Comparison of ENCODE assay signal across 1 cellular context in the genomic region with DNA sequence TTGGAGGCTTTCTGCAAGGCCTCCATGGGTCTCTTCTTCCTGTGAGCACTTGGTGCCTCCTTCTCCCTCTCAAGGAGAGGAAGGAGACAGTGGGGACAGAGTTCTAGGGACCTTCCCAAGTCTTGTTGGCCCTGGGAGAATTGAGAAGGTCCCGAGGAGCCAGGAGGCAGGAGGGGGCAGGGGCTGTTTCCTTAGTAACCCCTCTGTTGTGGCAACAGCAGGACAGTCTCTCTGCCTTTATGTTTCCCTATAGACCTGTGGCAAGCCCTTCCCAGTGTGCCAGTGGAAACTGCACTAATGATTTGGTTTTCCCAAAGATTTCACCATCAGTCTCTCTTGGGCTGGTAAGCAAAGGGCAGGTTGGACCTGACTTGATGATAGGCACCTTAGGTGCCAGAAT.
TF ChIP-seq lines count a peak whose summit lies in the region.

No MANE protein-coding gene starts in this region.

TF ChIP-seq in GM23338, 12 proteins besides CTCF, POLR2A, EP300 and RAD21:
- TF ChIP-seq, protein P1, sequence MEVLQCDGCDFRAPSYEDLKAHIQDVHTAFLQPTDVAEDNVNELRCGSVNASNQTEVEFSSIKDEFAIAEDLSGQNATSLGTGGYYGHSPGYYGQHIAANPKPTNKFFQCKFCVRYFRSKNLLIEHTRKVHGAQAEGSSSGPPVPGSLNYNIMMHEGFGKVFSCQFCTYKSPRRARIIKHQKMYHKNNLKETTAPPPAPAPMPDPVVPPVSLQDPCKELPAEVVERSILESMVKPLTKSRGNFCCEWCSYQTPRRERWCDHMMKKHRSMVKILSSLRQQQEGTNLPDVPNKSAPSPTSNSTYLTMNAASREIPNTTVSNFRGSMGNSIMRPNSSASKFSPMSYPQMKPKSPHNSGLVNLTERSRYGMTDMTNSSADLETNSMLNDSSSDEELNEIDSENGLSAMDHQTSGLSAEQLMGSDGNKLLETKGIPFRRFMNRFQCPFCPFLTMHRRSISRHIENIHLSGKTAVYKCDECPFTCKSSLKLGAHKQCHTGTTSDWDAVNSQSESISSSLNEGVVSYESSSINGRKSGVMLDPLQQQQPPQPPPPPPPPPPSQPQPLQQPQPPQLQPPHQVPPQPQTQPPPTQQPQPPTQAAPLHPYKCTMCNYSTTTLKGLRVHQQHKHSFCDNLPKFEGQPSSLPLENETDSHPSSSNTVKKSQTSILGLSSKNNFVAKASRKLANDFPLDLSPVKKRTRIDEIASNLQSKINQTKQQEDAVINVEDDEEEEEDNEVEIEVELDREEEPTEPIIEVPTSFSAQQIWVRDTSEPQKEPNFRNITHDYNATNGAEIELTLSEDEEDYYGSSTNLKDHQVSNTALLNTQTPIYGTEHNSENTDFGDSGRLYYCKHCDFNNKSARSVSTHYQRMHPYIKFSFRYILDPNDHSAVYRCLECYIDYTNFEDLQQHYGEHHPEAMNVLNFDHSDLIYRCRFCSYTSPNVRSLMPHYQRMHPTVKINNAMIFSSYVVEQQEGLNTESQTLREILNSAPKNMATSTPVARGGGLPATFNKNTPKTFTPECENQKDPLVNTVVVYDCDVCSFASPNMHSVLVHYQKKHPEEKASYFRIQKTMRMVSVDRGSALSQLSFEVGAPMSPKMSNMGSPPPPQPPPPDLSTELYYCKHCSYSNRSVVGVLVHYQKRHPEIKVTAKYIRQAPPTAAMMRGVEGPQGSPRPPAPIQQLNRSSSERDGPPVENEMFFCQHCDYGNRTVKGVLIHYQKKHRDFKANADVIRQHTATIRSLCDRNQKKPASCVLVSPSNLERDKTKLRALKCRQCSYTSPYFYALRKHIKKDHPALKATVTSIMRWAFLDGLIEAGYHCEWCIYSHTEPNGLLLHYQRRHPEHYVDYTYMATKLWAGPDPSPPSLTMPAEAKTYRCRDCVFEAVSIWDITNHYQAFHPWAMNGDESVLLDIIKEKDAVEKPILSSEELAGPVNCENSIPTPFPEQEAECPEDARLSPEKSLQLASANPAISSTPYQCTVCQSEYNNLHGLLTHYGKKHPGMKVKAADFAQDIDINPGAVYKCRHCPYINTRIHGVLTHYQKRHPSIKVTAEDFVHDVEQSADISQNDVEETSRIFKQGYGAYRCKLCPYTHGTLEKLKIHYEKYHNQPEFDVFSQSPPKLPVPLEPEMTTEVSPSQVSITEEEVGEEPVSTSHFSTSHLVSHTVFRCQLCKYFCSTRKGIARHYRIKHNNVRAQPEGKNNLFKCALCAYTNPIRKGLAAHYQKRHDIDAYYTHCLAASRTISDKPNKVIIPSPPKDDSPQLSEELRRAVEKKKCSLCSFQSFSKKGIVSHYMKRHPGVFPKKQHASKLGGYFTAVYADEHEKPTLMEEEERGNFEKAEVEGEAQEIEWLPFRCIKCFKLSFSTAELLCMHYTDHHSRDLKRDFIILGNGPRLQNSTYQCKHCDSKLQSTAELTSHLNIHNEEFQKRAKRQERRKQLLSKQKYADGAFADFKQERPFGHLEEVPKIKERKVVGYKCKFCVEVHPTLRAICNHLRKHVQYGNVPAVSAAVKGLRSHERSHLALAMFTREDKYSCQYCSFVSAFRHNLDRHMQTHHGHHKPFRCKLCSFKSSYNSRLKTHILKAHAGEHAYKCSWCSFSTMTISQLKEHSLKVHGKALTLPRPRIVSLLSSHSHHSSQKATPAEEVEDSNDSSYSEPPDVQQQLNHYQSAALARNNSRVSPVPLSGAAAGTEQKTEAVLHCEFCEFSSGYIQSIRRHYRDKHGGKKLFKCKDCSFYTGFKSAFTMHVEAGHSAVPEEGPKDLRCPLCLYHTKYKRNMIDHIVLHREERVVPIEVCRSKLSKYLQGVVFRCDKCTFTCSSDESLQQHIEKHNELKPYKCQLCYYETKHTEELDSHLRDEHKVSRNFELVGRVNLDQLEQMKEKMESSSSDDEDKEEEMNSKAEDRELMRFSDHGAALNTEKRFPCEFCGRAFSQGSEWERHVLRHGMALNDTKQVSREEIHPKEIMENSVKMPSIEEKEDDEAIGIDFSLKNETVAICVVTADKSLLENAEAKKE (CRISPR knock-in tag; IDR thresholded peaks at IDR 0.05) = no peak
- TF ChIP-seq ZNF114 (CRISPR knock-in tag; IDR thresholded peaks at IDR 0.05) = no peak
- TF ChIP-seq, protein P2, sequence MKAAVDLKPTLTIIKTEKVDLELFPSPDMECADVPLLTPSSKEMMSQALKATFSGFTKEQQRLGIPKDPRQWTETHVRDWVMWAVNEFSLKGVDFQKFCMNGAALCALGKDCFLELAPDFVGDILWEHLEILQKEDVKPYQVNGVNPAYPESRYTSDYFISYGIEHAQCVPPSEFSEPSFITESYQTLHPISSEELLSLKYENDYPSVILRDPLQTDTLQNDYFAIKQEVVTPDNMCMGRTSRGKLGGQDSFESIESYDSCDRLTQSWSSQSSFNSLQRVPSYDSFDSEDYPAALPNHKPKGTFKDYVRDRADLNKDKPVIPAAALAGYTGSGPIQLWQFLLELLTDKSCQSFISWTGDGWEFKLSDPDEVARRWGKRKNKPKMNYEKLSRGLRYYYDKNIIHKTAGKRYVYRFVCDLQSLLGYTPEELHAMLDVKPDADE (IDR thresholded peaks at IDR 0.05) = no peak
- TF ChIP-seq NANOG (IDR thresholded peaks at IDR 0.05; ENCODE audit: borderline replicate concordance) = no peak
- TF ChIP-seq, protein P3, sequence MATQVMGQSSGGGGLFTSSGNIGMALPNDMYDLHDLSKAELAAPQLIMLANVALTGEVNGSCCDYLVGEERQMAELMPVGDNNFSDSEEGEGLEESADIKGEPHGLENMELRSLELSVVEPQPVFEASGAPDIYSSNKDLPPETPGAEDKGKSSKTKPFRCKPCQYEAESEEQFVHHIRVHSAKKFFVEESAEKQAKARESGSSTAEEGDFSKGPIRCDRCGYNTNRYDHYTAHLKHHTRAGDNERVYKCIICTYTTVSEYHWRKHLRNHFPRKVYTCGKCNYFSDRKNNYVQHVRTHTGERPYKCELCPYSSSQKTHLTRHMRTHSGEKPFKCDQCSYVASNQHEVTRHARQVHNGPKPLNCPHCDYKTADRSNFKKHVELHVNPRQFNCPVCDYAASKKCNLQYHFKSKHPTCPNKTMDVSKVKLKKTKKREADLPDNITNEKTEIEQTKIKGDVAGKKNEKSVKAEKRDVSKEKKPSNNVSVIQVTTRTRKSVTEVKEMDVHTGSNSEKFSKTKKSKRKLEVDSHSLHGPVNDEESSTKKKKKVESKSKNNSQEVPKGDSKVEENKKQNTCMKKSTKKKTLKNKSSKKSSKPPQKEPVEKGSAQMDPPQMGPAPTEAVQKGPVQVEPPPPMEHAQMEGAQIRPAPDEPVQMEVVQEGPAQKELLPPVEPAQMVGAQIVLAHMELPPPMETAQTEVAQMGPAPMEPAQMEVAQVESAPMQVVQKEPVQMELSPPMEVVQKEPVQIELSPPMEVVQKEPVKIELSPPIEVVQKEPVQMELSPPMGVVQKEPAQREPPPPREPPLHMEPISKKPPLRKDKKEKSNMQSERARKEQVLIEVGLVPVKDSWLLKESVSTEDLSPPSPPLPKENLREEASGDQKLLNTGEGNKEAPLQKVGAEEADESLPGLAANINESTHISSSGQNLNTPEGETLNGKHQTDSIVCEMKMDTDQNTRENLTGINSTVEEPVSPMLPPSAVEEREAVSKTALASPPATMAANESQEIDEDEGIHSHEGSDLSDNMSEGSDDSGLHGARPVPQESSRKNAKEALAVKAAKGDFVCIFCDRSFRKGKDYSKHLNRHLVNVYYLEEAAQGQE (IDR thresholded peaks at IDR 0.05; ENCODE audit: unreplicated experiment) = no peak
